Comparison of ENCODE assay signal across 8 cellular contexts in genomic region chr1:113859478-113860175, GRCh38. TPM values are rescaled to one million over a fixed set of nuclear protein-coding genes. Genes with fewer than 3 reads are reported as not detected.
DNase-seq lines count a peak whose midpoint lies in the region; ATAC-seq and TF ChIP-seq lines count a peak whose summit lies in the region.

No MANE protein-coding gene starts in this region.

- ATAC-seq in GM19397 (IDR thresholded peaks at IDR 0.05; ENCODE audit: unreplicated experiment) (peak; percentile 83), HG03196 (IDR thresholded peaks at IDR 0.05; ENCODE audit: unreplicated experiment) (peak; percentile 82)
- peak; percentile 62 for ATAC-seq in activated CD8-positive, alpha-beta T cell treated with anti-CD3 and anti-CD28 coated beads for 36 hours

- H3K36me3 Mint-ChIP-seq in CD14-positive monocyte: peaks cover 25 to 40% of the 10 kb centered on the region in 2 donors
- H3K36me3 Mint-ChIP-seq in activated CD8-positive, alpha-beta T cell treated with anti-CD3 and anti-CD28 coated beads for 36 hours (ENCODE audit: low read depth): peaks cover 53% of the 10 kb centered on the region

- POLR2A ChIA-PET in activated CD8-positive, alpha-beta T cell treated with anti-CD3 and anti-CD28 coated beads for 36 hours (lab: Charles Lee): interaction anchor here (0.8 to 1.4 kb wide), 4 partner anchors 9 to 41 kb away, joined by 3 to 5 read pairs (median 4); no protein-coding TSS in a partner anchor

- DNase-seq in CD14-positive monocyte (ENCODE audit: low spot score): no peak
- DNase-seq in activated CD8-positive, alpha-beta T cell treated with anti-CD3 and anti-CD28 coated beads for 36 hours: no peak
- DNase-seq in occipital lobe (lab: John Stamatoyannopoulos, UW): no peak
- no peak for DNase-seq in iPS-NIHi7 (ENCODE audit: extremely low spot score)
- DNase-seq in NCI-H2029 (lab: John Stamatoyannopoulos, UW): no peak
- no peak for DNase-seq in NCI-H69 (lab: John Stamatoyannopoulos, UW)

- intact Hi-C loops in CD14-positive monocyte (cut with micrococcal nuclease): loop anchor here (5.0 kb wide), 2 partner anchors 43 to 48 kb away; partner anchors contain the start of genes AP4B1 (in 1 of the 2) and DCLRE1B (in 1 of the 2)
- intact Hi-C loops in activated CD8-positive, alpha-beta T cell treated with anti-CD3 and anti-CD28 coated beads for 36 hours (cut with micrococcal nuclease): loop anchor here (5.0 kb wide), 1 partner anchor 93 kb away; no protein-coding TSS in a partner anchor

- H3K4me3 Mint-ChIP-seq in CD14-positive monocyte: peak overlapping the region; percentile 27 to 76
- no peak overlapping the region for H3K4me3 Mint-ChIP-seq in activated CD8-positive, alpha-beta T cell treated with anti-CD3 and anti-CD28 coated beads for 36 hours

- H3K4me1 Mint-ChIP-seq in CD14-positive monocyte: peaks cover 80% of the 10 kb centered on the region
- peaks cover 42% of the 10 kb centered on the region for H3K4me1 Mint-ChIP-seq in activated CD8-positive, alpha-beta T cell treated with anti-CD3 and anti-CD28 coated beads for 36 hours (ENCODE audit: low read depth)

- CTCF ChIA-PET in activated CD8-positive, alpha-beta T cell treated with anti-CD3 and anti-CD28 coated beads for 36 hours (lab: Charles Lee): interaction anchor here (0.6 to 3.7 kb wide), 6 partner anchors 9 to 58 kb away, joined by 3 to 16 read pairs (median 4); no protein-coding TSS in a partner anchor

- H3K27ac Mint-ChIP-seq in CD14-positive monocyte: peak overlapping the region; percentile 79 to 93 (median 90)
- H3K27ac Mint-ChIP-seq in activated CD8-positive, alpha-beta T cell treated with anti-CD3 and anti-CD28 coated beads for 36 hours: peak overlapping the region; percentile 74

- TF ChIP-seq CTCF in CD14-positive monocyte (IDR thresholded peaks at IDR 0.05): no peak
- TF ChIP-seq CTCF in activated CD8-positive, alpha-beta T cell treated with anti-CD3 and anti-CD28 coated beads for 36 hours (IDR thresholded peaks at IDR 0.05): no peak

- H3K27me3 Mint-ChIP-seq in CD14-positive monocyte (ENCODE audit: low read depth in 3 of 3): peaks cover 0 to 2% (median 0%) of the 10 kb centered on the region in 3 donors
- no peaks in the 10 kb centered on the region for H3K27me3 Mint-ChIP-seq in activated CD8-positive, alpha-beta T cell treated with anti-CD3 and anti-CD28 coated beads for 36 hours

- H3K9me3 Mint-ChIP-seq in CD14-positive monocyte: peaks cover 0 to 1% (median 0%) of the 10 kb centered on the region in 7 donors
- H3K9me3 Mint-ChIP-seq in activated CD8-positive, alpha-beta T cell treated with anti-CD3 and anti-CD28 coated beads for 36 hours: no peaks in the 10 kb centered on the region

RNA-seq across cellular contexts. Expression of gene PTPN22, which starts 11.9 kb away (rescaled TPM):
- polyA plus RNA-seq in CD14-positive monocyte: 10 to 100 TPM; 29.7 to 43.7 TPM
- total RNA-seq in activated CD8-positive, alpha-beta T cell treated with anti-CD3 and anti-CD28 coated beads for 36 hours: 10 to 100 TPM; 54.0 to 56.0 TPM
- total RNA-seq in occipital lobe: 1.2 TPM

RNA-seq across cellular contexts. Expression of gene BCL2L15, which starts 27.8 kb away (rescaled TPM):
- not detected for polyA plus RNA-seq in CD14-positive monocyte
- total RNA-seq in activated CD8-positive, alpha-beta T cell treated with anti-CD3 and anti-CD28 coated beads for 36 hours: under 1 TPM; 0.40 to 0.61 TPM
- total RNA-seq in occipital lobe: 1.4 TPM

RNA-seq across cellular contexts. Expression of gene AP4B1, which starts 45.0 kb away (rescaled TPM):
- 1 to 10 TPM; 3.5 to 6.1 TPM for polyA plus RNA-seq in CD14-positive monocyte
- 10 to 100 TPM; 38.2 to 38.5 TPM for total RNA-seq in activated CD8-positive, alpha-beta T cell treated with anti-CD3 and anti-CD28 coated beads for 36 hours
- total RNA-seq in occipital lobe: 36.2 TPM

RNA-seq across cellular contexts. Expression of gene DCLRE1B, which starts 45.5 kb away (rescaled TPM):
- polyA plus RNA-seq in CD14-positive monocyte: 1 to 10 TPM; 4.5 to 5.7 TPM
- 10 to 100 TPM; 19.1 to 19.3 TPM for total RNA-seq in activated CD8-positive, alpha-beta T cell treated with anti-CD3 and anti-CD28 coated beads for 36 hours
- total RNA-seq in occipital lobe: 6.4 TPM

RNA-seq across cellular contexts. Expression of gene RSBN1, which starts 47.4 kb away (rescaled TPM):
- polyA plus RNA-seq in CD14-positive monocyte: 1 to 10 TPM; 8.9 to 9.0 TPM
- 10 to 100 TPM; 25.6 to 28.3 TPM for total RNA-seq in activated CD8-positive, alpha-beta T cell treated with anti-CD3 and anti-CD28 coated beads for 36 hours
- total RNA-seq in occipital lobe: 65.4 TPM

Comparison
In these comparisons a context has a peak if more than half of its experiments do, and no peak if none do; other contexts are left out.
1. RNA of gene PTPN22, which starts 11.9 kb away (total RNA-seq): 54.0 to 56.0 TPM in activated CD8-positive, alpha-beta T cell treated with anti-CD3 and anti-CD28 coated beads for 36 hours; 1.2 TPM in occipital lobe (single experiment); every median in the first group is over 10 times any median in the second.
2. Peak in every context shown above with its lines, with median percentiles within 50 percentile points of each other: ATAC-seq.